16 cellular contexts compared by ENCODE assay signal in genomic region chr2:163469561-163469962, GRCh38.
DNase-seq lines count a peak whose midpoint lies in the region; ATAC-seq and TF ChIP-seq lines count a peak whose summit lies in the region.
"Had no signal": no experiment of that assay in that cellular context is flagged by ENCODE, and none has a peak within 500 bp of the region (broad histone marks: within the 10 kb centered on the region; RNA-seq: fewer than 3 reads in every experiment).

No MANE protein-coding gene starts in this region.

- H3K4me1 ChIP-seq in left ventricle myocardium inferior (peaks cover 39% of the 10 kb centered on the region), Karpas-422 (ENCODE audit: low read length) (peaks cover 12% of the 10 kb centered on the region)
- H3K4me1 ChIP-seq in CD8-positive, alpha-beta T cell (ENCODE audit: insufficient read depth, low read length), result no peaks in the 10 kb centered on the region
- H3K4me1 ChIP-seq: colonic mucosa, right lobe of liver had no signal

- no peaks in the 10 kb centered on the region for H3K27me3 Mint-ChIP-seq in CD8-positive, alpha-beta T cell (ENCODE audit: low read depth)
- H3K27me3 Mint-ChIP-seq: activated CD8-positive, alpha-beta T cell treated with anti-CD3 and anti-CD28 coated beads for 36 hours had no signal

- POLR2A ChIA-PET in CD8-positive, alpha-beta T cell (lab: Charles Lee), result no interaction called here

- no peak for DNase-seq in left cardiac atrium
- no peak for DNase-seq in left ventricle myocardium inferior
- DNase-seq in cardiac fibroblast (ENCODE audit: low read depth in 2 of 2), result peak; percentile 3 to 26
- DNase-seq in inferior parietal cortex (ENCODE audit: extremely low spot score), result peak; percentile 13
- DNase-seq in GM10266 (ENCODE audit: extremely low spot score), result no peak
- DNase-seq in CD8-positive, alpha-beta T cell, result no peak
- DNase-seq in Karpas-422, result no peak
- DNase-seq: activated CD8-positive, alpha-beta T cell treated with anti-CD3 and anti-CD28 coated beads for 36 hours; colonic mucosa; GF-D8; NCI-H2029 treated with DMSO at 0.1 percent for 48 hours; NCI-H774; right lobe of liver; stimulated activated CD4-positive, alpha-beta T cell treated with anti-CD3 and anti-CD28 coated beads, Interleukin-1b, Interleukin-23, amount 100 ng/mL, for 48 hours; SW 1271 had no signal

- no peaks in the 10 kb centered on the region for H3K79me2 ChIP-seq in Karpas-422 (ENCODE audit: low read length)

- H3K4me3 ChIP-seq in left ventricle myocardium inferior (no peak overlapping the region), cardiac fibroblast (replicated peaks in 1 of 2; ENCODE audit: low read depth in 2 of 2, low read length in 2 of 2) (no peak overlapping the region), Karpas-422 (ENCODE audit: low read length) (no peak overlapping the region)
- no peak overlapping the region for H3K4me3 ChIP-seq in CD8-positive, alpha-beta T cell (ENCODE audit: low read depth, low read length)
- H3K4me3 ChIP-seq: colonic mucosa, right lobe of liver had no signal

- H3K4me1 Mint-ChIP-seq in CD8-positive, alpha-beta T cell (ENCODE audit: low read depth), result no peaks in the 10 kb centered on the region

- no peak overlapping the region for H3K9ac ChIP-seq in Karpas-422 (ENCODE audit: low read length)

- ATAC-seq in left cardiac atrium (peak; percentile 31 to 46), HG02884 (IDR thresholded peaks at IDR 0.05; ENCODE audit: unreplicated experiment) (no peak)
- no peak for ATAC-seq in CD8-positive, alpha-beta T cell
- ATAC-seq: activated CD8-positive, alpha-beta T cell treated with anti-CD3 and anti-CD28 coated beads for 36 hours; right lobe of liver had no signal

- intact Hi-C loops in left cardiac atrium (cut with DNase I) (loop anchor here in 1 of 2 donors (5.0 kb wide), 1 partner anchor 122 kb away; no protein-coding TSS in a partner anchor), left ventricle myocardium inferior (cut with micrococcal nuclease) (no loop called here)
- intact Hi-C loops in CD8-positive, alpha-beta T cell (cut with DNase I, micrococcal nuclease), result no loop called here

- H3K36me3 ChIP-seq in left ventricle myocardium inferior (no peaks in the 10 kb centered on the region), Karpas-422 (ENCODE audit: insufficient read depth, low read length) (no peaks in the 10 kb centered on the region)
- H3K36me3 ChIP-seq in CD8-positive, alpha-beta T cell (ENCODE audit: insufficient read depth, low read length), result no peaks in the 10 kb centered on the region
- H3K36me3 ChIP-seq: colonic mucosa, right lobe of liver had no signal

- TF ChIP-seq CTCF in left ventricle myocardium inferior (IDR thresholded peaks at IDR 0.05; ENCODE audit: borderline replicate concordance) (no peak), cardiac fibroblast (IDR thresholded peaks at IDR 0.05; ENCODE audit: low read depth, low read length) (no peak), GM10266 (IDR thresholded peaks at IDR 0.05; ENCODE audit: control insufficient read depth, insufficient read depth, low read depth, missing control alignments) (no peak)
- no peak for TF ChIP-seq CTCF in CD8-positive, alpha-beta T cell (IDR thresholded peaks at IDR 0.05)

- H3K4me3 Mint-ChIP-seq in CD8-positive, alpha-beta T cell, result no peak overlapping the region
- H3K4me3 Mint-ChIP-seq: activated CD8-positive, alpha-beta T cell treated with anti-CD3 and anti-CD28 coated beads for 36 hours had no signal

- CTCF ChIA-PET in CD8-positive, alpha-beta T cell (lab: Charles Lee), result no interaction called here

- H2AFZ ChIP-seq in Karpas-422 (ENCODE audit: low read length), result no peak overlapping the region

- peaks cover 3% of the 10 kb centered on the region for H3K9me3 Mint-ChIP-seq in CD8-positive, alpha-beta T cell

- no peak overlapping the region for H3K27ac Mint-ChIP-seq in CD8-positive, alpha-beta T cell
- H3K27ac Mint-ChIP-seq: activated CD8-positive, alpha-beta T cell treated with anti-CD3 and anti-CD28 coated beads for 36 hours had no signal

- H3K27ac ChIP-seq in left ventricle myocardium inferior (replicated peaks) (no peak overlapping the region), Karpas-422 (ENCODE audit: low read length) (no peak overlapping the region)
- no peak overlapping the region for H3K27ac ChIP-seq in CD8-positive, alpha-beta T cell (ENCODE audit: low read depth, low read length)
- H3K27ac ChIP-seq: colonic mucosa, right lobe of liver had no signal

- no peaks in the 10 kb centered on the region for H3K36me3 Mint-ChIP-seq in CD8-positive, alpha-beta T cell

- no peaks in the 10 kb centered on the region for H4K20me1 ChIP-seq in Karpas-422 (ENCODE audit: insufficient read depth, low read depth, low read length)

- no peaks in the 10 kb centered on the region for H3K9me3 ChIP-seq in left ventricle myocardium inferior (replicated peaks)
- no peaks in the 10 kb centered on the region for H3K9me3 ChIP-seq in CD8-positive, alpha-beta T cell (ENCODE audit: low read length)
- no peaks in the 10 kb centered on the region for H3K9me3 ChIP-seq in Karpas-422 (ENCODE audit: low read length)
- H3K9me3 ChIP-seq: colonic mucosa, right lobe of liver had no signal

- H3K27me3 ChIP-seq in left ventricle myocardium inferior (ENCODE audit: low read depth) (no peaks in the 10 kb centered on the region), Karpas-422 (ENCODE audit: low read length) (no peaks in the 10 kb centered on the region)
- no peaks in the 10 kb centered on the region for H3K27me3 ChIP-seq in CD8-positive, alpha-beta T cell (ENCODE audit: insufficient read depth, low read length)
- H3K27me3 ChIP-seq: colonic mucosa, right lobe of liver had no signal

- H3K9me2 ChIP-seq in Karpas-422 (replicated peaks; ENCODE audit: insufficient read depth, low read length), result no peaks in the 10 kb centered on the region

- no peak overlapping the region for H3K4me2 ChIP-seq in Karpas-422 (ENCODE audit: low read depth, low read length, poor library complexity, severe bottlenecking)

Comparison
In these comparisons a context has a peak if more than half of its experiments do, and no peak if none do; other contexts are left out.
1. ATAC-seq: peak in left cardiac atrium (2 of 2); none in CD8-positive, alpha-beta T cell (single experiment) and HG02884 (single experiment).
2. DNase-seq: peak in cardiac fibroblast (2 of 2) and inferior parietal cortex (single experiment); none in left cardiac atrium (single experiment), left ventricle myocardium inferior (single experiment), GM10266 (single experiment), CD8-positive, alpha-beta T cell (0 of 7) and Karpas-422 (single experiment).